Comparison of ENCODE assay signal across 15 cellular contexts in genomic region chr1:154583691-154584212, GRCh38. TPM values are rescaled to one million over a fixed set of nuclear protein-coding genes. Genes with fewer than 3 reads are reported as not detected.
DNase-seq lines count a peak whose midpoint lies in the region; ATAC-seq and TF ChIP-seq lines count a peak whose summit lies in the region.
"Had no signal": no experiment of that assay in that cellular context is flagged by ENCODE, and none has a peak within 500 bp of the region (broad histone marks: within the 10 kb centered on the region; RNA-seq: fewer than 3 reads in every experiment).

No MANE protein-coding gene starts in this region.

- no peak overlapping the region for H3K4me3 ChIP-seq in fibroblast of pulmonary artery (replicated peaks; ENCODE audit: low read depth, low read length)
- H3K4me3 ChIP-seq: Peyer's patch, thoracic aorta had no signal

- H3K9me3 Mint-ChIP-seq in activated naive CD4-positive, alpha-beta T cell treated with anti-CD3 and anti-CD28 coated beads, Interleukin-2, amount 50 U/mL, for 72 hours, result no peaks in the 10 kb centered on the region
- H3K9me3 Mint-ChIP-seq in stimulated activated naive B cell treated with anti-CD40 and anti-IgM and Interleukin-4, amounts not matched to agents 10 μg/mL and 1 μg/mL and 100 μg/mL, for 72 hours, result no peaks in the 10 kb centered on the region

- ATAC-seq in activated naive CD4-positive, alpha-beta T cell treated with anti-CD3 and anti-CD28 coated beads, Interleukin-2, amount 50 U/mL, for 72 hours, result no peak
- no peak for ATAC-seq in stimulated activated naive B cell treated with anti-CD40 and anti-IgM and Interleukin-4, amounts not matched to agents 10 μg/mL and 1 μg/mL and 100 μg/mL, for 72 hours (replicated peaks)

- peak overlapping the region; percentile 15 to 56 for H3K27ac Mint-ChIP-seq in activated naive CD4-positive, alpha-beta T cell treated with anti-CD3 and anti-CD28 coated beads, Interleukin-2, amount 50 U/mL, for 72 hours
- peak overlapping the region; percentile 42 for H3K27ac Mint-ChIP-seq in stimulated activated naive B cell treated with anti-CD40 and anti-IgM and Interleukin-4, amounts not matched to agents 10 μg/mL and 1 μg/mL and 100 μg/mL, for 72 hours

- H3K4me1 Mint-ChIP-seq in stimulated activated naive B cell treated with anti-CD40 and anti-IgM and Interleukin-4, amounts not matched to agents 10 μg/mL and 1 μg/mL and 100 μg/mL, for 72 hours, result peaks cover 17 to 25% of the 10 kb centered on the region in 2 donors

- no peaks in the 10 kb centered on the region for H3K27me3 Mint-ChIP-seq in stimulated activated naive B cell treated with anti-CD40 and anti-IgM and Interleukin-4, amounts not matched to agents 10 μg/mL and 1 μg/mL and 100 μg/mL, for 72 hours

- no peak for DNase-seq in activated naive CD4-positive, alpha-beta T cell treated with anti-CD3 and anti-CD28 coated beads, Interleukin-2, amount 50 U/mL, for 72 hours (ENCODE audit: low spot score in 2 of 2)
- DNase-seq in activated naive CD4-positive, alpha-beta T cell treated with Interleukin-2 at 50 U/mL for 16 hours, result no peak
- DNase-seq in SHP77 (lab: John Stamatoyannopoulos, UW), result peak; percentile 10 to 41
- peak; percentile 73 for DNase-seq in fibroblast of pulmonary artery (ENCODE audit: low read depth)
- DNase-seq in stimulated activated naive B cell treated with anti-CD40 and anti-IgM and Interleukin-4, amounts not matched to agents 10 μg/mL and 1 μg/mL and 100 μg/mL, for 72 hours, result no peak
- DNase-seq in DMS153 treated with DMSO at 0.1 percent for 48 hours (lab: John Stamatoyannopoulos, UW; ENCODE audit: unreplicated experiment), result no peak
- no peak for DNase-seq in ACHN
- DNase-seq in activated CD4-positive, CD25-positive, alpha-beta regulatory T cell (lab: John Stamatoyannopoulos, UW), result no peak
- DNase-seq: DMS153; effector CD8-positive, alpha-beta T cell; midbrain; Peyer's patch; posterior cingulate gyrus had no signal

- in situ Hi-C loops in ACHN (cut with HindIII; ENCODE audit: low pct_ligation_motif_present, low pct_unique_long_range_greater_than_20kb, low sequenced_read_pairs), result no loop called here

- no peak overlapping the region for H3K4me3 Mint-ChIP-seq in stimulated activated naive B cell treated with anti-CD40 and anti-IgM and Interleukin-4, amounts not matched to agents 10 μg/mL and 1 μg/mL and 100 μg/mL, for 72 hours

- H3K36me3 Mint-ChIP-seq in activated naive CD4-positive, alpha-beta T cell treated with anti-CD3 and anti-CD28 coated beads, Interleukin-2, amount 50 U/mL, for 72 hours, result peaks cover 30 to 43% of the 10 kb centered on the region in 2 donors
- peaks cover 49 to 68% of the 10 kb centered on the region in 2 donors for H3K36me3 Mint-ChIP-seq in stimulated activated naive B cell treated with anti-CD40 and anti-IgM and Interleukin-4, amounts not matched to agents 10 μg/mL and 1 μg/mL and 100 μg/mL, for 72 hours

- TF ChIP-seq CTCF in fibroblast of pulmonary artery (IDR thresholded peaks at IDR 0.05; ENCODE audit: low read length, missing control alignments), result no peak

RNA-seq across cellular contexts. Expression of gene CHRNB2, which starts 16.2 kb away (rescaled TPM):
- total RNA-seq in activated naive CD4-positive, alpha-beta T cell treated with anti-CD3 and anti-CD28 coated beads, Interleukin-2, amount 50 U/mL, for 72 hours, result under 1 TPM; 0.09 to 0.10 TPM
- total RNA-seq: T-helper 1 cell treated with Interleukin-12 subunit alpha and Interleukin-12 subunit beta and Interleukin-4 antibody, amounts not matched to agents 30 ng/mL and 1 ng/mL, for 36 hours; thoracic aorta had no signal

RNA-seq across cellular contexts. Expression of gene ADAR, which starts 24.2 kb away (rescaled TPM):
- 100 to 1,000 TPM; 189 to 332 TPM for total RNA-seq in activated naive CD4-positive, alpha-beta T cell treated with anti-CD3 and anti-CD28 coated beads, Interleukin-2, amount 50 U/mL, for 72 hours

RNA-seq across cellular contexts. Expression of gene UBE2Q1, which starts 25.3 kb away (rescaled TPM):
- total RNA-seq in activated naive CD4-positive, alpha-beta T cell treated with anti-CD3 and anti-CD28 coated beads, Interleukin-2, amount 50 U/mL, for 72 hours, result 100 to 1,000 TPM in 1 of 2 donors, 10 to 100 TPM in 1; 99.5 to 113 TPM

Comparison
In these comparisons a context has a peak if more than half of its experiments do, and no peak if none do; other contexts are left out.
1. DNase-seq: peak in SHP77 (2 of 2) and fibroblast of pulmonary artery (single experiment); none in activated naive CD4-positive, alpha-beta T cell treated with anti-CD3 and anti-CD28 coated beads, Interleukin-2, amount 50 U/mL, for 72 hours (0 of 2), activated naive CD4-positive, alpha-beta T cell treated with Interleukin-2 at 50 U/mL for 16 hours (single experiment), stimulated activated naive B cell treated with anti-CD40 and anti-IgM and Interleukin-4, amounts not matched to agents 10 μg/mL and 1 μg/mL and 100 μg/mL, for 72 hours (single experiment), DMS153 treated with DMSO at 0.1 percent for 48 hours (single experiment), ACHN (single experiment) and activated CD4-positive, CD25-positive, alpha-beta regulatory T cell (0 of 4).